ENCODE assay signal across 1 cellular context in genomic region chr16:88365244-88365865, GRCh38.
TF ChIP-seq lines count a peak whose summit lies in the region.

No MANE protein-coding gene starts in this region.

TF ChIP-seq in H1, 55 proteins besides CTCF, POLR2A, EP300 and RAD21 (continued from another document):
- TF ChIP-seq SAP30 (IDR thresholded peaks at IDR 0.05; ENCODE audit: insufficient read depth, insufficient replicate concordance, low read length) (no peak), CTBP2 (IDR thresholded peaks at IDR 0.05; ENCODE audit: borderline replicate concordance, insufficient read depth, insufficient read length, low read length) (no peak), EZH2 (IDR thresholded peaks at IDR 0.05; ENCODE audit: low read depth, low read length, severe bottlenecking) (no peak), BACH1 (IDR thresholded peaks at IDR 0.05; ENCODE audit: low read length) (no peak), CBX5 (IDR thresholded peaks at IDR 0.05; ENCODE audit: low read depth, low read length) (no peak), CEBPB (IDR thresholded peaks at IDR 0.05; ENCODE audit: low read depth, low read length) (no peak)
TF ChIP-seq in H1: peak in this region for 0.
